5 cellular contexts compared by ENCODE assay signal in genomic region chr7:98659746-98660145, GRCh38. TPM values are rescaled to one million over a fixed set of nuclear protein-coding genes. Genes with fewer than 3 reads are reported as not detected.
"Had no signal": no experiment of that assay in that cellular context is flagged by ENCODE, and none has a peak within 500 bp of the region (broad histone marks: within the 10 kb centered on the region; RNA-seq: fewer than 3 reads in every experiment).

No MANE protein-coding gene starts in this region.

- H3K4me3 ChIP-seq: GM23338 had no signal

- DNase-seq: H9, HCEC 1CT, IMR-90 had no signal

- H3K27ac Mint-ChIP-seq: GM23338, H9 had no signal

- H3K4me1 Mint-ChIP-seq: GM23338 had no signal

- H3K9me3 Mint-ChIP-seq: GM23338, H9 had no signal

- ATAC-seq: GM23338 had no signal

- H3K4me3 Mint-ChIP-seq: GM23338, H9 had no signal

RNA-seq across cellular contexts. Expression of gene NPTX2, which starts 42.7 kb away (rescaled TPM):
- total RNA-seq: HT-29 had no signal
